1 cellular context compared by ENCODE assay signal in the genomic region with DNA sequence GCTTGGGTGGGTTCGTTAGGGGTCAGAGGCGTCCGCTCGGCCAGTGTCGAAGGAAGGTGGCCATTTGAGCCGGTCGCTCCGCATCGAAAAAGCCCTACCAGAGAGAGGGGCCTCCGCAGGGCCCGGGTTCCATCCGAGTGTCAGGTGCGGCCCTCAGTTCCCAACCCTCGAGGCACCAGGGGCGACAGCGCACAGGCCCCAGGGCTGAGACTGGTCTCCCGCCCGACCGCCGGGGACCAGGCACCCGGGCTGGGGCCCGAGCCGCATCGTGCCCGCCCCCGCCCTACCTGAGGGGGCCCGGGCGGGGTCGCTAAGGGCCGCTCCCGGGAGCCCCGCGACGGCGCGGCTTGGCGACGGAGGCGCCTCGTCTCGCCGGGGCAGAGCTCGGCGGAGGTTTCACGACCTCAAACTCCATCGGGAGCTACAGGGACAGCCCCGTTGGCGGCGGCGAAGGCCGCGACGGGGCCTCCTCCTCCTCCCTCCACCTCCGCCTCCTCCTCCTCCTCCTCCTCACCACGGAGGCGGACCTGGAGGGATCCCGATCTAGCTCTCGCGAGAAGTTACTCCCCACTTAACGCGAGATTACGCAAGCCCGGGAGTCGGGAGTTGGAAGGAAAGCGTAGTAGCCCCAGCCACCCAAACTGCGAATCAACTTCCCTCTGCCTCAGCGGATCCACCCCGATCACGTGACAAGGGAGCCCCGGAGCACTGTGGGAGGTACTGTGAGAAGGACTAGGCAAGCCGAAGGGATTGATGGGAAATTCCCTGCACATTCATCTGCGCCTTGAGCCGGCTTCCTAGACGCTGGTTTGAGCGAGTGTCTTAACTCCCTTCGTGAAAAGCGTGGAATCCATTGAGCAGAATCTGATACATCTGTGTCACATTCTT.
TF ChIP-seq lines count a peak whose summit lies in the region.

A gene with protein sequence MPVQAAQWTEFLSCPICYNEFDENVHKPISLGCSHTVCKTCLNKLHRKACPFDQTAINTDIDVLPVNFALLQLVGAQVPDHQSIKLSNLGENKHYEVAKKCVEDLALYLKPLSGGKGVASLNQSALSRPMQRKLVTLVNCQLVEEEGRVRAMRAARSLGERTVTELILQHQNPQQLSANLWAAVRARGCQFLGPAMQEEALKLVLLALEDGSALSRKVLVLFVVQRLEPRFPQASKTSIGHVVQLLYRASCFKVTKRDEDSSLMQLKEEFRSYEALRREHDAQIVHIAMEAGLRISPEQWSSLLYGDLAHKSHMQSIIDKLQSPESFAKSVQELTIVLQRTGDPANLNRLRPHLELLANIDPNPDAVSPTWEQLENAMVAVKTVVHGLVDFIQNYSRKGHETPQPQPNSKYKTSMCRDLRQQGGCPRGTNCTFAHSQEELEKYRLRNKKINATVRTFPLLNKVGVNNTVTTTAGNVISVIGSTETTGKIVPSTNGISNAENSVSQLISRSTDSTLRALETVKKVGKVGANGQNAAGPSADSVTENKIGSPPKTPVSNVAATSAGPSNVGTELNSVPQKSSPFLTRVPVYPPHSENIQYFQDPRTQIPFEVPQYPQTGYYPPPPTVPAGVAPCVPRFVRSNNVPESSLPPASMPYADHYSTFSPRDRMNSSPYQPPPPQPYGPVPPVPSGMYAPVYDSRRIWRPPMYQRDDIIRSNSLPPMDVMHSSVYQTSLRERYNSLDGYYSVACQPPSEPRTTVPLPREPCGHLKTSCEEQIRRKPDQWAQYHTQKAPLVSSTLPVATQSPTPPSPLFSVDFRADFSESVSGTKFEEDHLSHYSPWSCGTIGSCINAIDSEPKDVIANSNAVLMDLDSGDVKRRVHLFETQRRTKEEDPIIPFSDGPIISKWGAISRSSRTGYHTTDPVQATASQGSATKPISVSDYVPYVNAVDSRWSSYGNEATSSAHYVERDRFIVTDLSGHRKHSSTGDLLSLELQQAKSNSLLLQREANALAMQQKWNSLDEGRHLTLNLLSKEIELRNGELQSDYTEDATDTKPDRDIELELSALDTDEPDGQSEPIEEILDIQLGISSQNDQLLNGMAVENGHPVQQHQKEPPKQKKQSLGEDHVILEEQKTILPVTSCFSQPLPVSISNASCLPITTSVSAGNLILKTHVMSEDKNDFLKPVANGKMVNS (minus strand): TSS at position 537 of the 888 bp plus-strand sequence. CDS start 7,850 bp downstream, outside the sequence.

TF ChIP-seq in HepG2, 621 proteins besides CTCF, POLR2A, EP300 and RAD21 (continued from another document and continues in another):
- TF ChIP-seq, protein P1, sequence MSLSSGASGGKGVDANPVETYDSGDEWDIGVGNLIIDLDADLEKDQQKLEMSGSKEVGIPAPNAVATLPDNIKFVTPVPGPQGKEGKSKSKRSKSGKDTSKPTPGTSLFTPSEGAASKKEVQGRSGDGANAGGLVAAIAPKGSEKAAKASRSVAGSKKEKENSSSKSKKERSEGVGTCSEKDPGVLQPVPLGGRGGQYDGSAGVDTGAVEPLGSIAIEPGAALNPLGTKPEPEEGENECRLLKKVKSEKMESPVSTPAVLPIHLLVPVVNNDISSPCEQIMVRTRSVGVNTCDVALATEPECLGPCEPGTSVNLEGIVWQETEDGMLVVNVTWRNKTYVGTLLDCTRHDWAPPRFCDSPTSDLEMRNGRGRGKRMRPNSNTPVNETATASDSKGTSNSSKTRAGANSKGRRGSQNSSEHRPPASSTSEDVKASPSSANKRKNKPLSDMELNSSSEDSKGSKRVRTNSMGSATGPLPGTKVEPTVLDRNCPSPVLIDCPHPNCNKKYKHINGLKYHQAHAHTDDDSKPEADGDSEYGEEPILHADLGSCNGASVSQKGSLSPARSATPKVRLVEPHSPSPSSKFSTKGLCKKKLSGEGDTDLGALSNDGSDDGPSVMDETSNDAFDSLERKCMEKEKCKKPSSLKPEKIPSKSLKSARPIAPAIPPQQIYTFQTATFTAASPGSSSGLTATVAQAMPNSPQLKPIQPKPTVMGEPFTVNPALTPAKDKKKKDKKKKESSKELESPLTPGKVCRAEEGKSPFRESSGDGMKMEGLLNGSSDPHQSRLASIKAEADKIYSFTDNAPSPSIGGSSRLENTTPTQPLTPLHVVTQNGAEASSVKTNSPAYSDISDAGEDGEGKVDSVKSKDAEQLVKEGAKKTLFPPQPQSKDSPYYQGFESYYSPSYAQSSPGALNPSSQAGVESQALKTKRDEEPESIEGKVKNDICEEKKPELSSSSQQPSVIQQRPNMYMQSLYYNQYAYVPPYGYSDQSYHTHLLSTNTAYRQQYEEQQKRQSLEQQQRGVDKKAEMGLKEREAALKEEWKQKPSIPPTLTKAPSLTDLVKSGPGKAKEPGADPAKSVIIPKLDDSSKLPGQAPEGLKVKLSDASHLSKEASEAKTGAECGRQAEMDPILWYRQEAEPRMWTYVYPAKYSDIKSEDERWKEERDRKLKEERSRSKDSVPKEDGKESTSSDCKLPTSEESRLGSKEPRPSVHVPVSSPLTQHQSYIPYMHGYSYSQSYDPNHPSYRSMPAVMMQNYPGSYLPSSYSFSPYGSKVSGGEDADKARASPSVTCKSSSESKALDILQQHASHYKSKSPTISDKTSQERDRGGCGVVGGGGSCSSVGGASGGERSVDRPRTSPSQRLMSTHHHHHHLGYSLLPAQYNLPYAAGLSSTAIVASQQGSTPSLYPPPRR (CRISPR knock-in tag; IDR thresholded peaks at IDR 0.05; ENCODE audit: borderline replicate concordance) = 0 out of 2 replicates have a peak, but pooled peaks have one; percentile 20
- TF ChIP-seq ZFP91 (CRISPR knock-in tag; IDR thresholded peaks at IDR 0.05; ENCODE audit: borderline replicate concordance) (peak; percentile 63), KDM2A (CRISPR knock-in tag; IDR thresholded peaks at IDR 0.05; ENCODE audit: borderline replicate concordance, low read depth) (peak; percentile 55; the same call in 1 of the 2 replicates), ZNF703 (CRISPR knock-in tag; IDR thresholded peaks at IDR 0.05; ENCODE audit: borderline replicate concordance) (0 out of 2 replicates have a peak, but pooled peaks have one; percentile 28), MIER3 (CRISPR knock-in tag; IDR thresholded peaks at IDR 0.05; ENCODE audit: borderline replicate concordance) (peak; percentile 66; the same call in 1 of the 2 replicates), FOXC1 (CRISPR knock-in tag; IDR thresholded peaks at IDR 0.05; ENCODE audit: borderline replicate concordance) (no peak), ZNF235 (CRISPR knock-in tag; IDR thresholded peaks at IDR 0.05; ENCODE audit: borderline replicate concordance) (peak; percentile 74; the same call in 1 of the 2 replicates), ZFP1 (CRISPR knock-in tag; IDR thresholded peaks at IDR 0.05) (no peak), TP53 (CRISPR knock-in tag; conservative IDR thresholded peaks at IDR 0.05) (no peak), ZNF616 (CRISPR knock-in tag; IDR thresholded peaks at IDR 0.05; ENCODE audit: low read depth) (0 out of 2 replicates have a peak, but pooled peaks have one; percentile 49), GATAD2A (CRISPR knock-in tag; IDR thresholded peaks at IDR 0.05) (peak; percentile 55; the same call in 1 of the 2 replicates), SUZ12 (IDR thresholded peaks at IDR 0.05; ENCODE audit: low read depth, low read length) (peak; percentile 54; the same call in 1 of the 2 replicates), ZNF343 (CRISPR knock-in tag; IDR thresholded peaks at IDR 0.05) (no peak), SAFB2 (CRISPR knock-in tag; IDR thresholded peaks at IDR 0.05; ENCODE audit: borderline replicate concordance, low read depth) (peak; percentile 87; the same call in 1 of the 2 replicates), ZNF24 (IDR thresholded peaks at IDR 0.05) (no peak), ZBTB37 (CRISPR knock-in tag; IDR thresholded peaks at IDR 0.05) (no peak), ZSCAN29 (CRISPR knock-in tag; conservative IDR thresholded peaks at IDR 0.05) (no peak), ZBTB20 (CRISPR knock-in tag; IDR thresholded peaks at IDR 0.05; ENCODE audit: borderline replicate concordance, low read depth) (peak; percentile 13; the same call in 1 of the 2 replicates), ZBTB26 (CRISPR knock-in tag; IDR thresholded peaks at IDR 0.05; ENCODE audit: borderline replicate concordance) (no peak), KLF11 (CRISPR knock-in tag; IDR thresholded peaks at IDR 0.05) (peak; percentile 56; the same call in 1 of the 2 replicates), TBX2 (CRISPR knock-in tag; IDR thresholded peaks at IDR 0.05; ENCODE audit: borderline replicate concordance) (no peak), NKX3-1 (CRISPR knock-in tag; IDR thresholded peaks at IDR 0.05) (no peak), ZMYM4 (CRISPR knock-in tag; IDR thresholded peaks at IDR 0.05) (peak; percentile 96), FOXK2 (IDR thresholded peaks at IDR 0.05) (0 out of 2 replicates have a peak, but pooled peaks have one; percentile 40), ZNF326 (CRISPR knock-in tag; IDR thresholded peaks at IDR 0.05; ENCODE audit: borderline replicate concordance) (no peak), JUND (CRISPR knock-in tag; IDR thresholded peaks at IDR 0.05) (no peak), SIN3B (IDR thresholded peaks at IDR 0.05; ENCODE audit: low read length) (0 out of 2 replicates have a peak, but pooled peaks have one; percentile 25)
- TF ChIP-seq, protein P2, sequence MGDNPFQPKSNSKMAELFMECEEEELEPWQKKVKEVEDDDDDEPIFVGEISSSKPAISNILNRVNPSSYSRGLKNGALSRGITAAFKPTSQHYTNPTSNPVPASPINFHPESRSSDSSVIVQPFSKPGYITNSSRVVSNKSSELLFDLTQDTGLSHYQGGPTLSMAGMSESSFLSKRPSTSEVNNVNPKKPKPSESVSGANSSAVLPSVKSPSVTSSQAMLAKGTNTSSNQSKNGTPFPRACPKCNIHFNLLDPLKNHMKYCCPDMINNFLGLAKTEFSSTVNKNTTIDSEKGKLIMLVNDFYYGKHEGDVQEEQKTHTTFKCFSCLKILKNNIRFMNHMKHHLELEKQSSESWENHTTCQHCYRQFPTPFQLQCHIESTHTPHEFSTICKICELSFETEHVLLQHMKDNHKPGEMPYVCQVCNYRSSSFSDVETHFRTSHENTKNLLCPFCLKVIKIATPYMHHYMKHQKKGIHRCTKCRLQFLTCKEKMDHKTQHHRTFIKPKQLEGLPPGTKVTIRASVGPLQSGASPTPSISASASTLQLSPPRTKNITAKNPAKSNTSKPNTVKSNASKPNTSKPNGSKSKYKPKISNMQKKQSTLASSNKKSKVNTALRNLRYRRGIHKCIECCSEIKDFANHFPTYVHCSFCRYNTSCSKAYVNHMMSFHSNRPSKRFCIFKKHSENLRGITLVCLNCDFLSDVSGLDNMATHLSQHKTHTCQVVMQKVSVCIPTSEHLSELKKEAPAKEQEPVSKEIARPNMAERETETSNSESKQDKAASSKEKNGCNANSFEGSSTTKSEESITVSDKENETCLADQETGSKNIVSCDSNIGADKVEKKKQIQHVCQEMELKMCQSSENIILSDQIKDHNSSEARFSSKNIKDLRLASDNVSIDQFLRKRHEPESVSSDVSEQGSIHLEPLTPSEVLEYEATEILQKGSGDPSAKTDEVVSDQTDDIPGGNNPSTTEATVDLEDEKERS (CRISPR knock-in tag; IDR thresholded peaks at IDR 0.05) = no peak
- TF ChIP-seq, protein P3, sequence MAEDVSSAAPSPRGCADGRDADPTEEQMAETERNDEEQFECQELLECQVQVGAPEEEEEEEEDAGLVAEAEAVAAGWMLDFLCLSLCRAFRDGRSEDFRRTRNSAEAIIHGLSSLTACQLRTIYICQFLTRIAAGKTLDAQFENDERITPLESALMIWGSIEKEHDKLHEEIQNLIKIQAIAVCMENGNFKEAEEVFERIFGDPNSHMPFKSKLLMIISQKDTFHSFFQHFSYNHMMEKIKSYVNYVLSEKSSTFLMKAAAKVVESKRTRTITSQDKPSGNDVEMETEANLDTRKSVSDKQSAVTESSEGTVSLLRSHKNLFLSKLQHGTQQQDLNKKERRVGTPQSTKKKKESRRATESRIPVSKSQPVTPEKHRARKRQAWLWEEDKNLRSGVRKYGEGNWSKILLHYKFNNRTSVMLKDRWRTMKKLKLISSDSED (CRISPR knock-in tag; IDR thresholded peaks at IDR 0.05) = no peak
- TF ChIP-seq, protein P4, sequence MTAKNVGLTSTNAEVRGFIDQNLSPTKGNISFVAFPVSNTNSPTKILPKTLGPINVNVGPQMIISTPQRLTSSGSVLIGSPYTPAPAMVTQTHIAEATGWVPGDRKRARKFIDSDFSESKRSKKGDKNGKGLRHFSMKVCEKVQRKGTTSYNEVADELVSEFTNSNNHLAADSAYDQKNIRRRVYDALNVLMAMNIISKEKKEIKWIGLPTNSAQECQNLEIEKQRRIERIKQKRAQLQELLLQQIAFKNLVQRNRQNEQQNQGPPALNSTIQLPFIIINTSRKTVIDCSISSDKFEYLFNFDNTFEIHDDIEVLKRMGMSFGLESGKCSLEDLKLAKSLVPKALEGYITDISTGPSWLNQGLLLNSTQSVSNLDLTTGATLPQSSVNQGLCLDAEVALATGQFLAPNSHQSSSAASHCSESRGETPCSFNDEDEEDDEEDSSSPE (CRISPR knock-in tag; IDR thresholded peaks at IDR 0.05) = peak; percentile 71; the same call in 1 of the 2 replicates
